8 cellular contexts compared by ENCODE assay signal in genomic region chr3:47475570-47476329, GRCh38. TPM values are rescaled to one million over a fixed set of nuclear protein-coding genes. Genes with fewer than 3 reads are reported as not detected.
DNase-seq lines count a peak whose midpoint lies in the region; ATAC-seq and TF ChIP-seq lines count a peak whose summit lies in the region.

TSS of gene SCAP (minus strand) at chr3:47475941. CDS start at chr3:47442993, 32,948 bp downstream.

- no peaks in the 10 kb centered on the region for H3K27me3 Mint-ChIP-seq in T-helper 1 cell treated with Interleukin-12 subunit alpha and Interleukin-12 subunit beta and Interleukin-4 antibody, amounts not matched to agents 30 μg/mL and 1 μg/mL, for 36 hours (ENCODE audit: low read depth)

- DNase-seq in NCI-H1417 treated with DMSO at 0.1 percent for 48 hours (lab: John Stamatoyannopoulos, UW) (peak; percentile 37), amniotic stem cell (lab: John Stamatoyannopoulos, UW) (peak; percentile 29), left ventricle myocardium inferior (peak; percentile 94), prostate gland (ENCODE audit: low spot score) (peak; percentile 88), ureter (ENCODE audit: low spot score) (peak; percentile 95)

- H3K36me3 Mint-ChIP-seq in T-helper 1 cell treated with Interleukin-12 subunit alpha and Interleukin-12 subunit beta and Interleukin-4 antibody, amounts not matched to agents 30 μg/mL and 1 μg/mL, for 36 hours (ENCODE audit: low read depth): peaks cover 1% of the 10 kb centered on the region

- ATAC-seq in HG02840 (IDR thresholded peaks at IDR 0.05; ENCODE audit: low FRiP score, unreplicated experiment): peak; percentile 93

- H3K27ac Mint-ChIP-seq in T-helper 1 cell treated with Interleukin-12 subunit alpha and Interleukin-12 subunit beta and Interleukin-4 antibody, amounts not matched to agents 30 μg/mL and 1 μg/mL, for 36 hours: peak within 1 kb of the TSS; percentile 90

- H3K27me3 ChIP-seq in left ventricle myocardium inferior (ENCODE audit: low read depth) (no peaks in the 10 kb centered on the region), prostate gland (replicated peaks; ENCODE audit: insufficient read depth) (no peaks in the 10 kb centered on the region)

- H3K9me3 Mint-ChIP-seq in T-helper 1 cell treated with Interleukin-12 subunit alpha and Interleukin-12 subunit beta and Interleukin-4 antibody, amounts not matched to agents 30 μg/mL and 1 μg/mL, for 36 hours: no peaks in the 10 kb centered on the region

- H3K36me3 ChIP-seq in left ventricle myocardium inferior (no peaks in the 10 kb centered on the region), prostate gland (no peaks in the 10 kb centered on the region)

- peaks cover 39% of the 10 kb centered on the region for H3K4me1 ChIP-seq in left ventricle myocardium inferior
- H3K4me1 ChIP-seq in prostate gland (replicated peaks): no peaks in the 10 kb centered on the region

- peak; percentile 74 for TF ChIP-seq POLR2A in GM15510 (IDR thresholded peaks at IDR 0.05; ENCODE audit: borderline replicate concordance, extremely low read depth, insufficient read length)
- peak; percentile 45 for TF ChIP-seq POLR2A in prostate gland (IDR thresholded peaks at IDR 0.05)

- peak within 1 kb of the TSS; percentile 92 for H3K4me3 Mint-ChIP-seq in T-helper 1 cell treated with Interleukin-12 subunit alpha and Interleukin-12 subunit beta and Interleukin-4 antibody, amounts not matched to agents 30 μg/mL and 1 μg/mL, for 36 hours

- WGBS in prostate gland: 6% methylated on average over 52 of the region's 88 CpGs

- TF ChIP-seq CTCF in left ventricle myocardium inferior (IDR thresholded peaks at IDR 0.05; ENCODE audit: borderline replicate concordance) (peak; percentile 96), prostate gland (IDR thresholded peaks at IDR 0.05) (peak; percentile 98 to 99 (median 98))

- peaks cover 21% of the 10 kb centered on the region for H3K4me1 Mint-ChIP-seq in T-helper 1 cell treated with Interleukin-12 subunit alpha and Interleukin-12 subunit beta and Interleukin-4 antibody, amounts not matched to agents 30 μg/mL and 1 μg/mL, for 36 hours (ENCODE audit: low read depth)

- H3K27ac ChIP-seq in left ventricle myocardium inferior (replicated peaks) (peak within 1 kb of the TSS; percentile 83), prostate gland (peak within 1 kb of the TSS; percentile 69 to 74)

- H3K9me3 ChIP-seq in left ventricle myocardium inferior (replicated peaks) (no peaks in the 10 kb centered on the region), prostate gland (no peaks in the 10 kb centered on the region)

- intact Hi-C loops in left ventricle myocardium inferior (cut with micrococcal nuclease): no loop called here
- intact Hi-C loops in prostate gland (cut with DNase I): loop anchor here (1.0 kb wide), 1 partner anchor 54 kb away; no protein-coding TSS in a partner anchor

- peak within 1 kb of the TSS; percentile 98 for H3K4me3 ChIP-seq in left ventricle myocardium inferior
- H3K4me3 ChIP-seq in prostate gland: peak within 1 kb of the TSS; percentile 85 to 99

RNA-seq across cellular contexts. Expression of gene SCAP, which starts in this region (rescaled TPM):
- total RNA-seq in left ventricle myocardium inferior: 43.1 TPM
- 100 to 1,000 TPM in 1 of 2 donors, 10 to 100 TPM in 1; 71.5 to 230 TPM for total RNA-seq in prostate gland
- 139 TPM for total RNA-seq in ureter

Comparison
In these comparisons a context has a peak if more than half of its experiments do, and no peak if none do; other contexts are left out.
1. Peak in every context shown above with its lines: DNase-seq, ATAC-seq, H3K4me3 ChIP-seq and H3K27ac ChIP-seq.
2. DNase-seq: peak in every context shown above with its lines; median percentile 95 in ureter; 94 in left ventricle myocardium inferior; 88 in prostate gland; 37 in NCI-H1417 treated with DMSO at 0.1 percent for 48 hours; 29 in amniotic stem cell.